ENCODE assay signal across 14 cellular contexts in genomic region chr1:224368409-224368808, GRCh38. TPM values are rescaled to one million over a fixed set of nuclear protein-coding genes. Genes with fewer than 3 reads are reported as not detected.
DNase-seq lines count a peak whose midpoint lies in the region; ATAC-seq and TF ChIP-seq lines count a peak whose summit lies in the region.
"Had no signal": no experiment of that assay in that cellular context is flagged by ENCODE, and none has a peak within 500 bp of the region (broad histone marks: within the 10 kb centered on the region; RNA-seq: fewer than 3 reads in every experiment).

No MANE protein-coding gene starts in this region.

- TF ChIP-seq CTCF in gastrocnemius medialis (IDR thresholded peaks at IDR 0.05 in 4 of 5, conservative IDR thresholded peaks at IDR 0.05 in 1 of 5), result no peak

- TF ChIP-seq POLR2A in gastrocnemius medialis (IDR thresholded peaks at IDR 0.05), result no peak

- H3K9me3 Mint-ChIP-seq in T-helper 2 cell treated with Interferon-gamma antibody and Interleukin-4, amounts not matched to agents 5 μg/mL and 100 μg/mL, for 36 hours, result no peaks in the 10 kb centered on the region
- H3K9me3 Mint-ChIP-seq: GM23338 had no signal

- H3K4me3 Mint-ChIP-seq in T-helper 2 cell treated with Interferon-gamma antibody and Interleukin-4, amounts not matched to agents 5 μg/mL and 100 μg/mL, for 36 hours, result no peak overlapping the region
- H3K4me3 Mint-ChIP-seq: GM23338, nephron progenitor cell had no signal

- H3K36me3 ChIP-seq in gastrocnemius medialis, result peaks cover 0 to 67% of the 10 kb centered on the region in 2 donors

- DNase-seq in activated CD4-positive, CD25-positive, alpha-beta regulatory T cell (lab: John Stamatoyannopoulos, UW), result no peak
- DNase-seq in gastrocnemius medialis, result no peak
- no peak for DNase-seq in medulla oblongata (ENCODE audit: extremely low spot score)
- DNase-seq in T-helper 2 cell treated with Interferon-gamma antibody and Interleukin-4, amounts not matched to agents 5 μg/mL and 100 μg/mL, for 36 hours (ENCODE audit: low spot score), result no peak
- no peak for DNase-seq in ACHN
- DNase-seq: body of pancreas, DMS79 treated with DMSO at 0.1 percent for 48 hours, NCI-H446 treated with DMSO at 0.1 percent for 48 hours, nephron progenitor cell, SIG-M5 had no signal

- peak overlapping the region in 3 of 4 donors; percentile 24 to 58 (median 44) for H3K27ac ChIP-seq in gastrocnemius medialis
- H3K27ac ChIP-seq: body of pancreas had no signal

- no peak overlapping the region for H3K27ac Mint-ChIP-seq in T-helper 2 cell treated with Interferon-gamma antibody and Interleukin-4, amounts not matched to agents 5 μg/mL and 100 μg/mL, for 36 hours
- H3K27ac Mint-ChIP-seq: GM23338, nephron progenitor cell had no signal

- peak; percentile 63 to 72 for ATAC-seq in activated CD4-positive, CD25-positive, alpha-beta regulatory T cell treated with anti-CD3 and anti-CD28 coated beads, Interleukin-2, amount 50 U/mL, for 24 hours
- ATAC-seq in GM21515 (IDR thresholded peaks at IDR 0.05; ENCODE audit: unreplicated experiment) (peak; percentile 84), HG03159 (IDR thresholded peaks at IDR 0.05; ENCODE audit: unreplicated experiment) (peak; percentile 71), gastrocnemius medialis (peak; percentile 51 to 53)
- ATAC-seq: body of pancreas, GM23338 had no signal

- H3K36me3 Mint-ChIP-seq in T-helper 2 cell treated with Interferon-gamma antibody and Interleukin-4, amounts not matched to agents 5 μg/mL and 100 μg/mL, for 36 hours (ENCODE audit: low read depth), result peaks cover 77% of the 10 kb centered on the region

- peaks cover 13 to 22% of the 10 kb centered on the region in 2 donors for H3K4me1 ChIP-seq in gastrocnemius medialis
- H3K4me1 ChIP-seq: body of pancreas had no signal

- no peak overlapping the region for H3K4me3 ChIP-seq in gastrocnemius medialis
- H3K4me3 ChIP-seq: body of pancreas, GM23338 had no signal

- H3K9me3 ChIP-seq in gastrocnemius medialis, result no peaks in the 10 kb centered on the region
- H3K9me3 ChIP-seq: body of pancreas had no signal

- H3K4me1 Mint-ChIP-seq in T-helper 2 cell treated with Interferon-gamma antibody and Interleukin-4, amounts not matched to agents 5 μg/mL and 100 μg/mL, for 36 hours (ENCODE audit: low read depth), result peaks cover 35% of the 10 kb centered on the region
- H3K4me1 Mint-ChIP-seq: GM23338, nephron progenitor cell had no signal

- H3K27me3 ChIP-seq in gastrocnemius medialis, result no peaks in the 10 kb centered on the region
- H3K27me3 ChIP-seq: body of pancreas had no signal

- in situ Hi-C loops in gastrocnemius medialis (cut with MboI; ENCODE audit: low sequenced_read_pairs in 4 of 4) (no loop called here), ACHN (cut with HindIII; ENCODE audit: low pct_ligation_motif_present, low pct_unique_long_range_greater_than_20kb, low sequenced_read_pairs) (no loop called here)

- intact Hi-C loops in gastrocnemius medialis (cut with DNase I; ENCODE audit: low total_unique reads), result no loop called here

- no peaks in the 10 kb centered on the region for H3K27me3 Mint-ChIP-seq in T-helper 2 cell treated with Interferon-gamma antibody and Interleukin-4, amounts not matched to agents 5 μg/mL and 100 μg/mL, for 36 hours (ENCODE audit: low read depth)

RNA-seq across cellular contexts. Expression of gene CNIH4, which starts 11.7 kb away (rescaled TPM):
- total RNA-seq in gastrocnemius medialis, result 10 to 100 TPM; 24.5 to 58.5 (median 39.1) TPM

RNA-seq across cellular contexts. Expression of gene NVL, which starts 38.4 kb away (rescaled TPM):
- total RNA-seq in gastrocnemius medialis, result 10 to 100 TPM in 1 of 4 donors, 1 to 10 TPM in 3; 6.5 to 32.5 (median 7.7) TPM
